In genomic region chr17:82259972-82260961, GRCh38 we compare ENCODE assay signal across 7 cellular contexts. TPM values are rescaled to one million over a fixed set of nuclear protein-coding genes. Genes with fewer than 3 reads are reported as not detected.
DNase-seq lines count a peak whose midpoint lies in the region; ATAC-seq lines count a peak whose summit lies in the region.
"Not testable (repeated sequence)": the region's sequence is repeated elsewhere in the genome, so short reads cannot be mapped to it uniquely, and the experiment has no call there.

No MANE protein-coding gene starts in this region.

- not testable (repeated sequence) for H3K27ac ChIP-seq in CD4-positive, CD25-positive, alpha-beta regulatory T cell (ENCODE audit: insufficient read depth, low read length, poor library complexity, severe bottlenecking); neuronal stem cell (replicated peaks; ENCODE audit: low read length)

- CTCF ChIA-PET in HEK293T (lab: Yijun Ruan, JAX); activated CD4-positive, alpha-beta memory T cell treated with anti-CD3 and anti-CD28 coated beads, Interleukin-2, amount 10 ng/mL, durations not matched to agents 7 days and 5 days (lab: Charles Lee): not testable (repeated sequence)

- not testable (repeated sequence) for H3K27me3 Mint-ChIP-seq in CD4-positive, CD25-positive, alpha-beta regulatory T cell; activated CD4-positive, alpha-beta memory T cell treated with anti-CD3 and anti-CD28 coated beads, Interleukin-2, amount 10 ng/mL, durations not matched to agents 7 days and 5 days; activated naive CD8-positive, alpha-beta T cell; central memory CD8-positive, alpha-beta T cell; memory B cell

- not testable (repeated sequence) for H3K9me3 Mint-ChIP-seq in CD4-positive, CD25-positive, alpha-beta regulatory T cell; activated CD4-positive, alpha-beta memory T cell treated with anti-CD3 and anti-CD28 coated beads, Interleukin-2, amount 10 ng/mL, durations not matched to agents 7 days and 5 days; activated naive CD8-positive, alpha-beta T cell (ENCODE audit: low read depth); central memory CD8-positive, alpha-beta T cell; memory B cell

- H4K91ac ChIP-seq in neuronal stem cell (ENCODE audit: low read depth, low read length, poor library complexity), result peak overlapping the region; percentile 68

- not testable (repeated sequence) for H3K9me3 ChIP-seq in CD4-positive, CD25-positive, alpha-beta regulatory T cell (ENCODE audit: control insufficient read depth in 2 of 2, low read length in 2 of 2); neuronal stem cell (replicated peaks in 1 of 2; ENCODE audit: control insufficient read depth in 2 of 2, insufficient read depth in 1 of 2, low read depth in 1 of 2, low read length in 2 of 2)

- H3K4me2 ChIP-seq in neuronal stem cell (ENCODE audit: insufficient read depth, low read length, poor library complexity, severe bottlenecking), result not testable (repeated sequence)

- not testable (repeated sequence) for H2BK15ac ChIP-seq in neuronal stem cell (ENCODE audit: low read length)

- not testable (repeated sequence) for H2AFZ ChIP-seq in neuronal stem cell (ENCODE audit: low read length)

- H2BK120ac ChIP-seq in neuronal stem cell (ENCODE audit: low read depth, low read length), result not testable (repeated sequence)

- not testable (repeated sequence) for DNase-seq in CD4-positive, CD25-positive, alpha-beta regulatory T cell; HEK293T (ENCODE audit: extremely low spot score); activated CD4-positive, alpha-beta memory T cell treated with anti-CD3 and anti-CD28 coated beads, Interleukin-2, amount 10 ng/mL, durations not matched to agents 7 days and 5 days; central memory CD8-positive, alpha-beta T cell (ENCODE audit: low spot score in 2 of 2); memory B cell (ENCODE audit: low spot score in 2 of 2); neuronal stem cell (ENCODE audit: low spot score)

- H3K14ac ChIP-seq in neuronal stem cell (ENCODE audit: low read length), result not testable (repeated sequence)

- not testable (repeated sequence) for H3K9ac ChIP-seq in neuronal stem cell (ENCODE audit: low read depth, low read length, poor library complexity)

- H2AK5ac ChIP-seq in neuronal stem cell (ENCODE audit: low read depth, low read length), result not testable (repeated sequence)

- not testable (repeated sequence) for H4K8ac ChIP-seq in neuronal stem cell (ENCODE audit: low read depth, low read length)

- not testable (repeated sequence) for H3K23ac ChIP-seq in neuronal stem cell (ENCODE audit: low read depth, low read length, poor library complexity)

- not testable (repeated sequence) for H3K18ac ChIP-seq in neuronal stem cell (ENCODE audit: low read length)

- POLR2A ChIA-PET in HEK293T (lab: Yijun Ruan, JAX), result not testable (repeated sequence)
- POLR2A ChIA-PET in activated CD4-positive, alpha-beta memory T cell treated with anti-CD3 and anti-CD28 coated beads, Interleukin-2, amount 10 ng/mL, durations not matched to agents 7 days and 5 days (lab: Charles Lee), result interaction anchor here (0.7 kb wide), 1 partner anchor 761 kb away, joined by 3 read pairs; no protein-coding TSS in a partner anchor

- peaks cover 7 to 41% (median 27%) of the 10 kb centered on the region in 4 donors for H3K4me1 Mint-ChIP-seq in CD4-positive, CD25-positive, alpha-beta regulatory T cell
- not testable (repeated sequence) for H3K4me1 Mint-ChIP-seq in activated CD4-positive, alpha-beta memory T cell treated with anti-CD3 and anti-CD28 coated beads, Interleukin-2, amount 10 ng/mL, durations not matched to agents 7 days and 5 days
- peaks cover 36% of the 10 kb centered on the region for H3K4me1 Mint-ChIP-seq in activated naive CD8-positive, alpha-beta T cell (ENCODE audit: low read depth)
- peaks cover 46% of the 10 kb centered on the region for H3K4me1 Mint-ChIP-seq in central memory CD8-positive, alpha-beta T cell
- peaks cover 21% of the 10 kb centered on the region for H3K4me1 Mint-ChIP-seq in memory B cell

- H3K36me3 ChIP-seq in CD4-positive, CD25-positive, alpha-beta regulatory T cell (ENCODE audit: control insufficient read depth, insufficient read depth, low read length), result peaks cover 86% of the 10 kb centered on the region
- H3K36me3 ChIP-seq in neuronal stem cell (replicated peaks in 1 of 2; ENCODE audit: control insufficient read depth in 2 of 2, insufficient read depth in 2 of 2, low read length in 2 of 2), result peaks cover 71 to 100% of the 10 kb centered on the region in 2 donors

- not testable (repeated sequence) for H3K4me3 Mint-ChIP-seq in CD4-positive, CD25-positive, alpha-beta regulatory T cell; activated CD4-positive, alpha-beta memory T cell treated with anti-CD3 and anti-CD28 coated beads, Interleukin-2, amount 10 ng/mL, durations not matched to agents 7 days and 5 days; activated naive CD8-positive, alpha-beta T cell; central memory CD8-positive, alpha-beta T cell; memory B cell

- no CpG with 5 or more reads among the region's 8 CpGs for WGBS in neuronal stem cell (ENCODE audit: extremely low coverage in 2 of 2, insufficient read length in 2 of 2, insufficient replicate concordance in 1 of 2), 2 donors

- H3K4ac ChIP-seq in neuronal stem cell (ENCODE audit: low read length), result not testable (repeated sequence)

- H3K4me3 ChIP-seq in CD4-positive, CD25-positive, alpha-beta regulatory T cell (ENCODE audit: low read depth, low read length); neuronal stem cell (ENCODE audit: low read length in 2 of 2): not testable (repeated sequence)

- H3K4me1 ChIP-seq in CD4-positive, CD25-positive, alpha-beta regulatory T cell (ENCODE audit: control insufficient read depth, insufficient read depth, low read length, poor library complexity, severe bottlenecking); neuronal stem cell (ENCODE audit: control insufficient read depth in 2 of 2, insufficient read depth in 1 of 2, low read depth in 1 of 2, low read length in 2 of 2): not testable (repeated sequence)

- not testable (repeated sequence) for ATAC-seq in CD4-positive, CD25-positive, alpha-beta regulatory T cell (ENCODE audit: low read depth in 2 of 2); central memory CD8-positive, alpha-beta T cell (replicated peaks; ENCODE audit: extremely low read depth, poor library complexity, severe bottlenecking); memory B cell (ENCODE audit: low read depth)

- H3K27ac Mint-ChIP-seq in CD4-positive, CD25-positive, alpha-beta regulatory T cell, result peak overlapping the region in 2 of 3 donors; percentile 49 to 55
- peak overlapping the region; percentile 23 for H3K27ac Mint-ChIP-seq in activated CD4-positive, alpha-beta memory T cell treated with anti-CD3 and anti-CD28 coated beads, Interleukin-2, amount 10 ng/mL, durations not matched to agents 7 days and 5 days
- H3K27ac Mint-ChIP-seq in activated naive CD8-positive, alpha-beta T cell, result peak overlapping the region; percentile 76
- peak overlapping the region; percentile 22 for H3K27ac Mint-ChIP-seq in central memory CD8-positive, alpha-beta T cell (ENCODE audit: low read depth)
- peak overlapping the region; percentile 58 for H3K27ac Mint-ChIP-seq in memory B cell

- H3K79me1 ChIP-seq in neuronal stem cell (ENCODE audit: low read depth, low read length), result not testable (repeated sequence)

- H3K36me3 Mint-ChIP-seq in CD4-positive, CD25-positive, alpha-beta regulatory T cell, result peaks cover 60% of the 10 kb centered on the region
- H3K36me3 Mint-ChIP-seq in activated CD4-positive, alpha-beta memory T cell treated with anti-CD3 and anti-CD28 coated beads, Interleukin-2, amount 10 ng/mL, durations not matched to agents 7 days and 5 days (ENCODE audit: low read depth), result peaks cover 97% of the 10 kb centered on the region
- not testable (repeated sequence) for H3K36me3 Mint-ChIP-seq in activated naive CD8-positive, alpha-beta T cell
- peaks cover 82% of the 10 kb centered on the region for H3K36me3 Mint-ChIP-seq in central memory CD8-positive, alpha-beta T cell (ENCODE audit: insufficient read depth)
- peaks cover 43% of the 10 kb centered on the region for H3K36me3 Mint-ChIP-seq in memory B cell

- not testable (repeated sequence) for H2BK5ac ChIP-seq in neuronal stem cell (ENCODE audit: low read length)

- not testable (repeated sequence) for H3K27me3 ChIP-seq in CD4-positive, CD25-positive, alpha-beta regulatory T cell (ENCODE audit: control insufficient read depth, insufficient read depth, low read length); neuronal stem cell (ENCODE audit: control insufficient read depth in 3 of 3, insufficient read depth in 3 of 3, low read depth in 1 of 3, low read length in 3 of 3)

- H2BK12ac ChIP-seq in neuronal stem cell (ENCODE audit: low read length), result not testable (repeated sequence)

RNA-seq across cellular contexts. Expression of gene CSNK1D, which starts 13.2 kb away (rescaled TPM):
- total RNA-seq in CD4-positive, CD25-positive, alpha-beta regulatory T cell, result 333 TPM
- 10 to 100 TPM; 41.2 to 50.3 (median 48.6) TPM for polyA plus RNA-seq in CD4-positive, CD25-positive, alpha-beta regulatory T cell
- total RNA-seq in activated CD4-positive, alpha-beta memory T cell treated with anti-CD3 and anti-CD28 coated beads, Interleukin-2, amount 10 ng/mL, durations not matched to agents 7 days and 5 days, result 100 to 1,000 TPM; 116 TPM
- polyA plus RNA-seq in neuronal stem cell (2013, experiment 1 of 2), result 70.3 TPM
- 72.1 TPM for polyA plus RNA-seq in neuronal stem cell (2013, experiment 2 of 2)

RNA-seq across cellular contexts. Expression of gene SLC16A3, which starts 31.4 kb away (rescaled TPM):
- 52.5 TPM for total RNA-seq in CD4-positive, CD25-positive, alpha-beta regulatory T cell
- 1 to 10 TPM; 1.5 to 3.3 (median 2.2) TPM for polyA plus RNA-seq in CD4-positive, CD25-positive, alpha-beta regulatory T cell
- total RNA-seq in activated CD4-positive, alpha-beta memory T cell treated with anti-CD3 and anti-CD28 coated beads, Interleukin-2, amount 10 ng/mL, durations not matched to agents 7 days and 5 days, result 100 to 1,000 TPM; 206 to 210 TPM
- polyA plus RNA-seq in neuronal stem cell (2013, experiment 1 of 2), result 3.5 TPM
- 3.2 TPM for polyA plus RNA-seq in neuronal stem cell (2013, experiment 2 of 2)

RNA-seq across cellular contexts. Expression of gene CCDC57, which starts 47.6 kb away (rescaled TPM):
- 76.6 TPM for total RNA-seq in CD4-positive, CD25-positive, alpha-beta regulatory T cell
- polyA plus RNA-seq in CD4-positive, CD25-positive, alpha-beta regulatory T cell, result 10 to 100 TPM; 27.7 to 38.9 (median 33.7) TPM
- 10 to 100 TPM; 49.8 to 54.9 TPM for total RNA-seq in activated CD4-positive, alpha-beta memory T cell treated with anti-CD3 and anti-CD28 coated beads, Interleukin-2, amount 10 ng/mL, durations not matched to agents 7 days and 5 days
- 26.0 TPM for polyA plus RNA-seq in neuronal stem cell (2013, experiment 1 of 2)
- polyA plus RNA-seq in neuronal stem cell (2013, experiment 2 of 2), result 24.0 TPM

RNA-seq across cellular contexts. Expression of gene CD7, which starts 57.1 kb away (rescaled TPM):
- 140 TPM for total RNA-seq in CD4-positive, CD25-positive, alpha-beta regulatory T cell
- polyA plus RNA-seq in CD4-positive, CD25-positive, alpha-beta regulatory T cell, result 10 to 100 TPM; 56.3 to 76.9 (median 68.3) TPM
- 100 to 1,000 TPM; 138 to 140 TPM for total RNA-seq in activated CD4-positive, alpha-beta memory T cell treated with anti-CD3 and anti-CD28 coated beads, Interleukin-2, amount 10 ng/mL, durations not matched to agents 7 days and 5 days
- polyA plus RNA-seq in neuronal stem cell (2013, experiment 1 of 2), result 1.5 TPM
- 1.5 TPM for polyA plus RNA-seq in neuronal stem cell (2013, experiment 2 of 2)

Comparison
In these comparisons a context has a peak if more than half of its experiments do, and no peak if none do; other contexts are left out.
1. H3K27ac Mint-ChIP-seq: peak in every context shown above with its lines; median percentile 76 in activated naive CD8-positive, alpha-beta T cell; 58 in memory B cell; 52 in CD4-positive, CD25-positive, alpha-beta regulatory T cell; 23 in activated CD4-positive, alpha-beta memory T cell treated with anti-CD3 and anti-CD28 coated beads, Interleukin-2, amount 10 ng/mL, durations not matched to agents 7 days and 5 days; 22 in central memory CD8-positive, alpha-beta T cell.